ENCODE assay signal across 1 cellular context in genomic region chr17:34741967-34742366, GRCh38.
TF ChIP-seq lines count a peak whose summit lies in the region.

No MANE protein-coding gene starts in this region.

TF ChIP-seq in GM23338, 12 proteins besides CTCF, POLR2A, EP300 and RAD21 (continued from another document):
- no peak for TF ChIP-seq ZNF331 (CRISPR knock-in tag; IDR thresholded peaks at IDR 0.05; ENCODE audit: low read depth)
TF ChIP-seq in GM23338: peak in this region for 0.
